In the genomic region with DNA sequence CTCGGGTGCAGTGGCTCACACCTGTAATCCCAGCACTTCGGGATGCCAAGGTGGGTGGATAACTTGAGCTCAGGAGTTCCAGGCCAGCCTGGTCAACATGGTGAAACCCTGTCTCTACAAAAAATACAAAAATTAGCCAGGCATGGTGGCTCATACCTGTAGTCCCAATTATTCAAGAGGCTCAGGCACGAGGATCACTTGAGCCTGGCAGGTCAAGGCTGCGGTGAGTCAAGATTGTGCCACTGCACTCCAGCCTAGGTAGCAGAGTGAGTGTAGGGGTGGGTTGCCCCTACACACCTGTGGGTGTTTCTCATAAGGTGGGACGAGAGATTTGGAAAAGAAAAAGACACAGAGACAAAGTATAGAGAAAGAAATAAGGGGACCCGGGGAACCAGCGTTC, we compare ENCODE assay signal across 8 cellular contexts. TPM values are rescaled to one million over a fixed set of nuclear protein-coding genes. Genes with fewer than 3 reads are reported as not detected.
A peak's percentile ranks its signal among the peaks of the same experiment; 100 is the strongest.
DNase-seq lines count a peak whose midpoint lies in the region; ATAC-seq, FAIRE-seq and TF ChIP-seq lines count a peak whose summit lies in the region.
"Not testable (repeated sequence)": the region's sequence is repeated elsewhere in the genome, so short reads cannot be mapped to it uniquely, and the experiment has no call there.

No MANE protein-coding gene starts in this region.

- H3T11ph ChIP-seq in H9 (ENCODE audit: low read length) = not testable (repeated sequence)

- TF ChIP-seq EP300 in H1 (IDR thresholded peaks at IDR 0.05; ENCODE audit: borderline replicate concordance in 1 of 2, low read depth in 2 of 2, low read length in 2 of 2) = not testable (repeated sequence)

- POLR2A ChIA-PET in Caco-2 (lab: Charles Lee); H1 (lab: Charles Lee; ENCODE audit: partially characterized antibody): not testable (repeated sequence)

- H3K27me3 Mint-ChIP-seq in Caco-2 (ENCODE audit: insufficient read depth, unreplicated experiment); H9 (ENCODE audit: low read depth): not testable (repeated sequence)

- peaks cover 53% of the 10 kb centered on the region for H3K4me1 ChIP-seq in Caco-2
- H3K4me1 ChIP-seq in H9 (ENCODE audit: insufficient read depth, low read length); hepatocyte (ENCODE audit: insufficient read depth); left lung; mesendoderm (ENCODE audit: control insufficient read depth, low read depth, low read length); trophoblast cell (ENCODE audit: control insufficient read depth in 1 of 2, insufficient read depth in 2 of 2, low read length in 2 of 2): not testable (repeated sequence)
- H3K4me1 ChIP-seq in HUES64 (ENCODE audit: insufficient read depth, low read length) = peaks cover 46% of the 10 kb centered on the region
- peaks cover 0 to 13% (median 1%) of the 10 kb centered on the region in 4 experiments; a peak in 4 of 7 replicates for H3K4me1 ChIP-seq in H1 (replicated peaks in 1 of 4; ENCODE audit: control insufficient read depth in 3 of 4, insufficient read depth in 4 of 4, low read length in 3 of 4)

- not testable (repeated sequence) for H3K4me3 ChIP-seq in Caco-2 (ENCODE audit: low read depth, low read length); HUES64 (ENCODE audit: low read length); H1 (ENCODE audit: extremely low read depth in 1 of 4, insufficient read depth in 2 of 4, low read depth in 3 of 4, low read length in 4 of 4); hepatocyte; left lung; mesendoderm (ENCODE audit: low read length); trophoblast cell (ENCODE audit: low read depth, low read length)

- not testable (repeated sequence) for DNase-seq in Caco-2; H9; H1 (ENCODE audit: low read depth in 1 of 2, low spot score in 2 of 2); hepatocyte (ENCODE audit: low spot score); mesendoderm
- DNase-seq in left lung (peak in 1 of 2 donors; percentile 54), trophoblast cell (peak; percentile 31 to 49)

- not testable (repeated sequence) for H3K27me3 ChIP-seq in Caco-2 (replicated peaks; ENCODE audit: control insufficient read depth, insufficient read depth, low read length); H9 (ENCODE audit: insufficient read depth, low read length); HUES64 (ENCODE audit: insufficient read depth, low read length); H1 (replicated peaks in 1 of 4; ENCODE audit: control insufficient read depth in 3 of 4, extremely low read depth in 1 of 4, insufficient read depth in 3 of 4, low read length in 3 of 4); hepatocyte; left lung; mesendoderm (ENCODE audit: insufficient read depth, low read length, poor library complexity); trophoblast cell (ENCODE audit: insufficient read depth, low read length)

- H2AFZ ChIP-seq in H9 (ENCODE audit: low read length); H1 (ENCODE audit: low read length); hepatocyte; trophoblast cell (ENCODE audit: insufficient read depth, low read length, poor library complexity): not testable (repeated sequence)

- H3K9ac ChIP-seq in H9 (ENCODE audit: extremely low read depth, insufficient read length, low read length); H1 (replicated peaks in 1 of 4; ENCODE audit: extremely low read depth in 1 of 4, low read depth in 3 of 4, low read length in 3 of 4); mesendoderm (ENCODE audit: low read length); trophoblast cell (ENCODE audit: low read length): not testable (repeated sequence)
- peak overlapping the region; percentile 45; the same call in 1 of the 2 replicates for H3K9ac ChIP-seq in HUES64 (ENCODE audit: low read depth, low read length)

- H2BK12ac ChIP-seq in H9 (ENCODE audit: insufficient read length, low read depth, low read length); H1 (ENCODE audit: low read depth, low read length); trophoblast cell (ENCODE audit: low read length): not testable (repeated sequence)

- not testable (repeated sequence) for H4K91ac ChIP-seq in H9 (ENCODE audit: insufficient read length, low read depth, low read length); H1 (replicated peaks; ENCODE audit: insufficient read length, low read length); trophoblast cell (ENCODE audit: low read depth, low read length)

- peak overlapping the region; percentile 43 for H3K4me3 Mint-ChIP-seq in Caco-2 (ENCODE audit: unreplicated experiment)
- H3K4me3 Mint-ChIP-seq in H9 = not testable (repeated sequence)

- H2BK15ac ChIP-seq in H9 (ENCODE audit: low read depth, low read length); H1 (ENCODE audit: low read length); mesendoderm (replicated peaks; ENCODE audit: low read depth): not testable (repeated sequence)

- not testable (repeated sequence) for H3K14ac ChIP-seq in H9 (ENCODE audit: insufficient read depth, low read length); H1 (ENCODE audit: insufficient read length); trophoblast cell (ENCODE audit: low read length)

- not testable (repeated sequence) for H4K20me1 ChIP-seq in H9 (ENCODE audit: control insufficient read depth, insufficient read depth, insufficient read length); H1 (replicated peaks in 1 of 2; ENCODE audit: control insufficient read depth in 1 of 2, insufficient read depth in 2 of 2, low read length in 2 of 2); hepatocyte (ENCODE audit: insufficient read depth, poor library complexity, severe bottlenecking)

- not testable (repeated sequence) for H3K23ac ChIP-seq in H9 (ENCODE audit: insufficient read length, low read depth, low read length); H1 (ENCODE audit: insufficient read length); mesendoderm (ENCODE audit: low read length); trophoblast cell (ENCODE audit: low read length)

- H3K27ac Mint-ChIP-seq in Caco-2 (ENCODE audit: unreplicated experiment) (peak overlapping the region; percentile 44), H9 (peak overlapping the region; percentile 96 to 98 (median 98))

- not testable (repeated sequence) for H3K79me1 ChIP-seq in H9 (ENCODE audit: insufficient read depth, low read depth, low read length, poor library complexity, severe bottlenecking); H1 (ENCODE audit: low read depth, low read length); mesendoderm (ENCODE audit: low read length); trophoblast cell (ENCODE audit: low read length)

- H3K79me2 ChIP-seq in H9 (ENCODE audit: insufficient read depth, low read length); H1 (ENCODE audit: control insufficient read depth in 1 of 2, insufficient read depth in 2 of 2, low read length in 2 of 2); hepatocyte; mesendoderm (ENCODE audit: control insufficient read depth, insufficient read depth, low read length); trophoblast cell (ENCODE audit: control insufficient read depth, insufficient read depth, low read length, poor library complexity): not testable (repeated sequence)

- H3K4me1 Mint-ChIP-seq in Caco-2 (ENCODE audit: low read depth, unreplicated experiment) = peaks cover 47% of the 10 kb centered on the region
- H3K4me1 Mint-ChIP-seq in H9 = peaks cover 58 to 70% of the 10 kb centered on the region in 2 experiments

- TF ChIP-seq CTCF in Caco-2 (IDR thresholded peaks at IDR 0.05; ENCODE audit: insufficient read depth in 1 of 2, low read depth in 1 of 2, low read length in 1 of 2, severe bottlenecking in 1 of 2, unreplicated experiment in 1 of 2); H9 (conservative IDR thresholded peaks at IDR 0.05); H1 (IDR thresholded peaks at IDR 0.05; ENCODE audit: control extremely low read depth in 1 of 3, insufficient read depth in 1 of 3, low read depth in 1 of 3, low read length in 3 of 3); hepatocyte (IDR thresholded peaks at IDR 0.05; ENCODE audit: poor library complexity); left lung (IDR thresholded peaks at IDR 0.05): not testable (repeated sequence)

- H4K8ac ChIP-seq in H9 (replicated peaks; ENCODE audit: insufficient read length, low read depth, low read length); H1 (ENCODE audit: extremely low read depth, insufficient read depth, low read length); mesendoderm (ENCODE audit: low read depth, low read length); trophoblast cell (ENCODE audit: low read depth, low read length): not testable (repeated sequence)

- TF ChIP-seq POLR2A in H1 (IDR thresholded peaks at IDR 0.05; ENCODE audit: control extremely low read depth in 1 of 2, low read depth in 2 of 2, low read length in 2 of 2) = not testable (repeated sequence)

- FAIRE-seq in H1 (lab: Jason Lieb, UNC) = not testable (repeated sequence)

- not testable (repeated sequence) for H3K56ac ChIP-seq in H9 (ENCODE audit: insufficient read length, low read depth, low read length); H1 (replicated peaks; ENCODE audit: insufficient read length, low read depth, low read length)
- peak overlapping the region; percentile 53 for H3K56ac ChIP-seq in mesendoderm (ENCODE audit: low read length)

- H2BK120ac ChIP-seq in H9 (ENCODE audit: low read depth, low read length, poor library complexity, severe bottlenecking) = peak overlapping the region; percentile 41
- H2BK120ac ChIP-seq in H1 (replicated peaks; ENCODE audit: low read depth, low read length); mesendoderm (ENCODE audit: low read depth, low read length); trophoblast cell (ENCODE audit: insufficient read depth, low read length, poor library complexity): not testable (repeated sequence)

- H3K36me3 Mint-ChIP-seq in Caco-2 (ENCODE audit: insufficient read depth, unreplicated experiment) = peaks cover 57% of the 10 kb centered on the region
- peaks cover 2 to 36% (median 22%) of the 10 kb centered on the region in 3 experiments; a peak in 6 of 7 replicates for H3K36me3 Mint-ChIP-seq in H9 (ENCODE audit: insufficient read depth in 1 of 3, low read depth in 3 of 3)

- CTCF ChIA-PET in Caco-2 (lab: Charles Lee) = not testable (repeated sequence)
- CTCF ChIA-PET in H1 (lab: Charles Lee; ENCODE audit: partially characterized antibody) = interaction anchor here (2.0 kb wide), 1 partner anchor 33 kb away, joined by 6 read pairs; no protein-coding TSS in a partner anchor

- H3K4me2 ChIP-seq in H9 (ENCODE audit: insufficient read depth, insufficient read length, low read length); H1 (ENCODE audit: insufficient read depth in 1 of 2, low read depth in 2 of 2, low read length in 2 of 2); hepatocyte; mesendoderm (ENCODE audit: low read length); trophoblast cell (ENCODE audit: low read length): not testable (repeated sequence)

- not testable (repeated sequence) for H3K9me2 ChIP-seq in hepatocyte (replicated peaks; ENCODE audit: insufficient read depth)

- TF ChIP-seq RAD21 in H1 (IDR thresholded peaks at IDR 0.05 in 1 of 2, conservative IDR thresholded peaks at IDR 0.05 in 1 of 2; ENCODE audit: low read depth in 2 of 2, low read length in 2 of 2) = not testable (repeated sequence)

- WGBS in H9 (ENCODE audit: extremely low coverage, insufficient read length, low lambda C conversion rate) = no CpG with 5 or more reads among the region's 7 CpGs
- WGBS in HUES64 = 69% methylated on average over 7 of the region's 7 CpGs
- 92% methylated on average over 7 of the region's 7 CpGs; no CpG with 5 or more reads in 1 of the 2 experiments for WGBS in H1 (ENCODE audit: extremely low coverage in 1 of 2, insufficient coverage in 1 of 2, insufficient read length in 1 of 2, insufficient replicate concordance in 2 of 2, low coverage in 1 of 2, low lambda C conversion rate in 2 of 2, missing lambda C conversion rate in 1 of 2), 2 experiments
- WGBS in hepatocyte (ENCODE audit: low lambda C conversion rate, missing lambda C conversion rate) = 81% methylated on average over 7 of the region's 7 CpGs
- WGBS in mesendoderm (ENCODE audit: extremely low coverage, insufficient coverage, low lambda C conversion rate) = no CpG with 5 or more reads among the region's 7 CpGs
- WGBS in trophoblast cell (ENCODE audit: extremely low coverage, insufficient coverage, insufficient read length) = no CpG with 5 or more reads among the region's 7 CpGs

- H3K4ac ChIP-seq in H9 (ENCODE audit: low read depth, low read length); H1 (replicated peaks; ENCODE audit: insufficient read length, low read depth, low read length); mesendoderm (ENCODE audit: low read depth, low read length); trophoblast cell (ENCODE audit: low read depth, low read length): not testable (repeated sequence)

- not testable (repeated sequence) for H2AK5ac ChIP-seq in H9 (ENCODE audit: insufficient read length, low read length); H1 (ENCODE audit: low read depth, low read length); mesendoderm (ENCODE audit: low read length); trophoblast cell (ENCODE audit: low read length)

- H2BK5ac ChIP-seq in H9 (ENCODE audit: insufficient read length, low read length); trophoblast cell (ENCODE audit: low read depth, low read length, poor library complexity): not testable (repeated sequence)
- peak overlapping the region; percentile 47; the same call in 1 of the 2 replicates for H2BK5ac ChIP-seq in H1 (ENCODE audit: low read depth, low read length)
- peak overlapping the region; percentile 38 for H2BK5ac ChIP-seq in mesendoderm (ENCODE audit: low read length)

- not testable (repeated sequence) for H3K9me3 ChIP-seq in Caco-2; H9 (ENCODE audit: control insufficient read depth, low read depth, low read length); HUES64 (ENCODE audit: insufficient read depth, low read depth, low read length); H1 (ENCODE audit: insufficient read depth in 2 of 2, low read depth in 1 of 2, low read length in 1 of 2); hepatocyte (ENCODE audit: low read depth); left lung; trophoblast cell (ENCODE audit: insufficient read depth, low read depth, low read length)

- H3K23me2 ChIP-seq in H9 (ENCODE audit: insufficient read length, low read depth, low read length, poor library complexity, severe bottlenecking); H1 (ENCODE audit: low read depth, low read length): not testable (repeated sequence)

- TSS peak; percentile 86 for BruUV-seq in Caco-2 (replicated peaks; lab: Mats Ljungman, UMichigan)

- H2BK20ac ChIP-seq in H9 (ENCODE audit: low read depth, low read length, poor library complexity, severe bottlenecking); H1 (ENCODE audit: low read length): not testable (repeated sequence)

- H4K5ac ChIP-seq in H9 (ENCODE audit: insufficient read length, low read depth, low read length); H1 (ENCODE audit: insufficient read length, low read depth, low read length); mesendoderm (ENCODE audit: low read length): not testable (repeated sequence)

- H3K18ac ChIP-seq in H9 (ENCODE audit: insufficient read length, low read depth, low read length); trophoblast cell (ENCODE audit: low read length): not testable (repeated sequence)
- H3K18ac ChIP-seq in H1 (ENCODE audit: extremely low read depth, low read length) (peak overlapping the region; percentile 53; the same call in 1 of the 2 replicates), mesendoderm (ENCODE audit: low read length) (peak overlapping the region; percentile 8)

- intact Hi-C loops in Caco-2 (cut with micrococcal nuclease; ENCODE audit: unreplicated experiment); left lung (cut with DNase I): not testable (repeated sequence)

- not testable (repeated sequence) for H4K12ac ChIP-seq in trophoblast cell (ENCODE audit: low read depth, low read length)

- H3K9me3 Mint-ChIP-seq in Caco-2 (ENCODE audit: unreplicated experiment); H9: not testable (repeated sequence)

- peak; percentile 92 for ATAC-seq in left lung

- H3K36me3 ChIP-seq in Caco-2 (ENCODE audit: control insufficient read depth, insufficient read depth, low read length); hepatocyte (replicated peaks; ENCODE audit: insufficient read depth, low read depth); left lung; mesendoderm (ENCODE audit: control insufficient read depth, insufficient read depth, low read length): not testable (repeated sequence)
- H3K36me3 ChIP-seq in HUES64 (ENCODE audit: insufficient read depth, low read length) (peaks cover 13% of the 10 kb centered on the region; the same call in 1 of the 2 replicates), H1 (ENCODE audit: control insufficient read depth in 2 of 4, insufficient read depth in 4 of 4, low read length in 3 of 4) (peaks cover 0 to 21% (median 3%) of the 10 kb centered on the region in 4 experiments; a peak in 3 of 8 replicates), trophoblast cell (ENCODE audit: control insufficient read depth in 1 of 2, insufficient read depth in 2 of 2, low read length in 2 of 2) (peaks cover 21 to 49% of the 10 kb centered on the region in 2 experiments)

- not testable (repeated sequence) for H3K27ac ChIP-seq in H9 (ENCODE audit: insufficient read length, low read depth, low read length); H1 (ENCODE audit: low read depth, low read length); left lung; trophoblast cell (ENCODE audit: low read depth, low read length)
- peak overlapping the region; percentile 86; the same call in 1 of the 2 replicates for H3K27ac ChIP-seq in HUES64 (ENCODE audit: low read depth, low read length)
- peak overlapping the region; percentile 39 for H3K27ac ChIP-seq in hepatocyte
- peak overlapping the region; percentile 86 for H3K27ac ChIP-seq in mesendoderm (ENCODE audit: low read depth, low read length)

RNA-seq across cellular contexts. Expression of a gene that starts 29.4 kb away (rescaled TPM):
- total RNA-seq in Caco-2 (2022) (62.7 and 67.0 TPM in 2 replicates), H9 (2021) (18.0 and 26.3 TPM in 2 replicates), hepatocyte (9.4 and 18.0 TPM in 2 replicates), left lung (1 to 10 TPM; 1.7 to 3.9 TPM)
- polyA plus RNA-seq in HUES64 (2013, experiment 1 of 2) = 5.7 TPM
- 5.1 TPM for polyA plus RNA-seq in HUES64 (2013, experiment 2 of 2)
- total RNA-seq in H1 (2021; fragmentation: NEBNext Ultra II Directional; extraction: Animal tissue kit (Norgen Biotek cat#: 25700)) = 13.4 and 15.2 TPM in 2 replicates
- polyA plus RNA-seq in H1 (2011; rRNA removed) (8.6 and 11.2 TPM in 2 replicates), hepatocyte (14.9 and 20.3 TPM in 2 replicates)
- polyA plus RNA-seq in H1 (2011; cell fraction: cytosol; rRNA removed) = 9.1 TPM
- polyA plus RNA-seq in H1 (2011; cell fraction: nucleus; rRNA removed) = 8.8 TPM
- 5.5 to 7.9 TPM (median 7.2 TPM) in 4 replicates for polyA plus RNA-seq in H1 (2012, experiment 1 of 2)
- polyA plus RNA-seq in H1 (2012, experiment 2 of 2) = 1.4 TPM
- 4.3 TPM for polyA plus RNA-seq in H1 (2013, experiment 1 of 2)
- polyA plus RNA-seq in H1 (2013, experiment 2 of 2) = 3.6 TPM
- 25.2 and 27.7 TPM in 2 replicates for polyA minus RNA-seq in H1 (2011; rRNA and poly(A)+ RNA removed)
- 9.0 TPM for polyA minus RNA-seq in H1 (2011; cell fraction: cytosol; rRNA and poly(A)+ RNA removed)
- 18.1 TPM for polyA minus RNA-seq in H1 (2011; cell fraction: nucleus; rRNA and poly(A)+ RNA removed)
- polyA plus RNA-seq in mesendoderm (2013, experiment 1 of 2) = 1.4 TPM
- 1.2 TPM for polyA plus RNA-seq in mesendoderm (2013, experiment 2 of 2)
- 46.9 and 48.0 TPM in 2 replicates for polyA plus RNA-seq in trophoblast cell (2013)
